In genomic region chr10:131242007-131242406, GRCh38 we compare ENCODE assay signal across 12 cellular contexts.
DNase-seq lines count a peak whose midpoint lies in the region; ATAC-seq, FAIRE-seq and TF ChIP-seq lines count a peak whose summit lies in the region.
"Had no signal": no experiment of that assay in that cellular context is flagged by ENCODE, and none has a peak within 500 bp of the region (broad histone marks: within the 10 kb centered on the region; RNA-seq: fewer than 3 reads in every experiment).

No MANE protein-coding gene starts in this region.

- peaks cover 2% of the 10 kb centered on the region for H3K4me1 ChIP-seq in mesendoderm (ENCODE audit: control insufficient read depth, low read depth, low read length)
- H3K4me1 ChIP-seq in CD8-positive, alpha-beta T cell (ENCODE audit: insufficient read depth, low read length): no peaks in the 10 kb centered on the region

- H3K9ac ChIP-seq in mesendoderm (ENCODE audit: low read length): no peak overlapping the region

- H2BK120ac ChIP-seq in mesendoderm (ENCODE audit: low read depth, low read length): no peak overlapping the region

- no peak for ATAC-seq in CD8-positive, alpha-beta T cell
- ATAC-seq: T-cell had no signal

- peak; percentile 37 for DNase-seq in DMS53 (lab: John Stamatoyannopoulos, UW)
- no peak for DNase-seq in DMS53 treated with DMSO at 0.1 percent for 48 hours (lab: John Stamatoyannopoulos, UW; ENCODE audit: unreplicated experiment)
- DNase-seq in HFFc6: no peak
- peak; percentile 12 for DNase-seq in UCSD-AML1 (lab: John Stamatoyannopoulos, UW; ENCODE audit: unreplicated experiment)
- DNase-seq in mesendoderm: peak; percentile 67
- DNase-seq in RCC 7860 (ENCODE audit: low spot score): no peak
- DNase-seq in CD8-positive, alpha-beta T cell: no peak
- DNase-seq in HTR-8/SVneo (ENCODE audit: insufficient read length, low spot score): no peak
- DNase-seq: stimulated activated CD4-positive, alpha-beta T cell treated with anti-CD3 and anti-CD28 coated beads, Interleukin-1b, Interleukin-23, amount 100 ng/mL, for 48 hours; T-cell had no signal

- no peaks in the 10 kb centered on the region for H3K27me3 Mint-ChIP-seq in HFFc6 (ENCODE audit: insufficient read depth)
- no peaks in the 10 kb centered on the region for H3K27me3 Mint-ChIP-seq in CD8-positive, alpha-beta T cell (ENCODE audit: low read depth)
- H3K27me3 Mint-ChIP-seq: memory B cell had no signal

- FAIRE-seq in RCC 7860 (lab: Jason Lieb, UNC) (no peak), HTR-8/SVneo (lab: Jason Lieb, UNC) (no peak)
- FAIRE-seq: endothelial cell of umbilical vein had no signal

- H4K8ac ChIP-seq in mesendoderm (ENCODE audit: low read depth, low read length): no peak overlapping the region

- H3K27ac Mint-ChIP-seq in HFFc6: no peak overlapping the region
- no peak overlapping the region for H3K27ac Mint-ChIP-seq in CD8-positive, alpha-beta T cell
- H3K27ac Mint-ChIP-seq: memory B cell, T-cell had no signal

- no peak overlapping the region for H3K18ac ChIP-seq in mesendoderm (ENCODE audit: low read length)

- no peak overlapping the region for H3K4me2 ChIP-seq in mesendoderm (ENCODE audit: low read length)

- no peaks in the 10 kb centered on the region for H3K36me3 ChIP-seq in mesendoderm (ENCODE audit: control insufficient read depth, insufficient read depth, low read length)
- H3K36me3 ChIP-seq in CD8-positive, alpha-beta T cell (ENCODE audit: insufficient read depth, low read length): no peaks in the 10 kb centered on the region

- no peak overlapping the region for H2BK15ac ChIP-seq in mesendoderm (replicated peaks; ENCODE audit: low read depth)

- H3K23ac ChIP-seq in mesendoderm (ENCODE audit: low read length): no peak overlapping the region

- H3K9me3 ChIP-seq in CD8-positive, alpha-beta T cell (ENCODE audit: low read length): no peaks in the 10 kb centered on the region

- no peak overlapping the region for H3K56ac ChIP-seq in mesendoderm (ENCODE audit: low read length)

- no peak overlapping the region for H3K4ac ChIP-seq in mesendoderm (ENCODE audit: low read depth, low read length)

- TF ChIP-seq CTCF in HFFc6 (IDR thresholded peaks at IDR 0.05): peak; percentile 39; the same call in 1 of the 2 replicates
- TF ChIP-seq CTCF in CD8-positive, alpha-beta T cell (IDR thresholded peaks at IDR 0.05): no peak

- POLR2A ChIA-PET in CD8-positive, alpha-beta T cell (lab: Charles Lee): no interaction called here

- H2AK5ac ChIP-seq in mesendoderm (ENCODE audit: low read length): no peak overlapping the region

- no peaks in the 10 kb centered on the region for H3K4me1 Mint-ChIP-seq in HFFc6 (ENCODE audit: low read depth)
- H3K4me1 Mint-ChIP-seq in CD8-positive, alpha-beta T cell (ENCODE audit: low read depth): no peaks in the 10 kb centered on the region
- H3K4me1 Mint-ChIP-seq: T-cell had no signal

- peaks cover 2% of the 10 kb centered on the region for H3K79me2 ChIP-seq in mesendoderm (ENCODE audit: control insufficient read depth, insufficient read depth, low read length)

- CTCF ChIA-PET in CD8-positive, alpha-beta T cell (lab: Charles Lee): no interaction called here

- H3K4me3 ChIP-seq in mesendoderm (ENCODE audit: low read length): no peak overlapping the region
- no peak overlapping the region for H3K4me3 ChIP-seq in CD8-positive, alpha-beta T cell (ENCODE audit: low read depth, low read length)

- H3K79me1 ChIP-seq in mesendoderm (ENCODE audit: low read length): peaks cover 2% of the 10 kb centered on the region

- intact Hi-C loops in CD8-positive, alpha-beta T cell (cut with DNase I, micrococcal nuclease): no loop called here

- H3K9me3 Mint-ChIP-seq in HFFc6: peaks cover 59% of the 10 kb centered on the region
- no peaks in the 10 kb centered on the region for H3K9me3 Mint-ChIP-seq in CD8-positive, alpha-beta T cell
- H3K9me3 Mint-ChIP-seq: memory B cell, T-cell had no signal

- H3K36me3 Mint-ChIP-seq in HFFc6 (ENCODE audit: low read depth): peaks cover 13% of the 10 kb centered on the region
- no peaks in the 10 kb centered on the region for H3K36me3 Mint-ChIP-seq in CD8-positive, alpha-beta T cell
- H3K36me3 Mint-ChIP-seq: memory B cell, T-cell had no signal

- no peak overlapping the region for H3K4me3 Mint-ChIP-seq in HFFc6
- no peak overlapping the region for H3K4me3 Mint-ChIP-seq in CD8-positive, alpha-beta T cell
- H3K4me3 Mint-ChIP-seq: memory B cell, T-cell had no signal

- WGBS in mesendoderm (ENCODE audit: extremely low coverage, insufficient coverage, low lambda C conversion rate): no CpG with 5 or more reads among the region's 8 CpGs

- H4K5ac ChIP-seq in mesendoderm (ENCODE audit: low read length): no peak overlapping the region

- no peak overlapping the region for H3K27ac ChIP-seq in mesendoderm (ENCODE audit: low read depth, low read length)
- no peak overlapping the region for H3K27ac ChIP-seq in CD8-positive, alpha-beta T cell (ENCODE audit: low read depth, low read length)

- H3K27me3 ChIP-seq in mesendoderm (ENCODE audit: insufficient read depth, low read length, poor library complexity): no peaks in the 10 kb centered on the region
- H3K27me3 ChIP-seq in CD8-positive, alpha-beta T cell (ENCODE audit: insufficient read depth, low read length): no peaks in the 10 kb centered on the region

- H2BK5ac ChIP-seq in mesendoderm (ENCODE audit: low read length): no peak overlapping the region

Comparison
In these comparisons a context has a peak if more than half of its experiments do, and no peak if none do; other contexts are left out.
1. DNase-seq: peak in DMS53 (single experiment), UCSD-AML1 (single experiment) and mesendoderm (single experiment); none in DMS53 treated with DMSO at 0.1 percent for 48 hours (single experiment), HFFc6 (single experiment), RCC 7860 (single experiment), CD8-positive, alpha-beta T cell (0 of 7) and HTR-8/SVneo (single experiment).